8 cellular contexts compared by ENCODE assay signal in the genomic region with DNA sequence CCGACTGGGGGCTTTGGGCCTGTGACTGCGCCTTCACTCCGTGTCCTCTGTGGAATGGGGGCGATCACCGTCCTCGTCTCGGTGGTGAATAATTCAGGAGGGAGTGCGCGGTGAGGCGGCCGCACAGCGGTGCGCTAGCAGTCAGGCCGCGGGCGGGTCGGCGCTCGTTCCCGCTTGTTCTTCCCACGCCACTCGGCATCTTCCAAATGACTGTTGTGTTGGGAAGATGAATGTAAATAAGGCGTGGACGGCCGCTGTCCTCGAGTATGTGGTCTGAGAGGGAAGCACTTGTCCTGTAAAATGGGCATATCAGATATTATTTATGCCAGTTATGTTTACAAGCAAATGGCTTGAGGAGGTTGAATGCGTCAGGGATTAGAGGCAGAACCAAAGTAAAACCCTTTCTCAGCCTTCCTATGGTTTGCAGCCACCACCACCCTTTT. TPM values are rescaled to one million over a fixed set of nuclear protein-coding genes. Genes with fewer than 3 reads are reported as not detected.
DNase-seq lines count a peak whose midpoint lies in the region; ATAC-seq and TF ChIP-seq lines count a peak whose summit lies in the region.

No MANE protein-coding gene starts in this region.

- H3K27me3 ChIP-seq in HUES64 (ENCODE audit: insufficient read depth, low read length) (no peaks in the 10 kb centered on the region), lower lobe of right lung (ENCODE audit: low read depth) (no peaks in the 10 kb centered on the region), upper lobe of left lung (no peaks in the 10 kb centered on the region)

- peak; percentile 42 for ATAC-seq in GM21526 (IDR thresholded peaks at IDR 0.05; ENCODE audit: low FRiP score, unreplicated experiment)
- ATAC-seq in lower lobe of right lung, result peak; percentile 55 to 69
- peak; percentile 59 to 80 for ATAC-seq in upper lobe of left lung (ENCODE audit: low FRiP score in 2 of 2)

- WGBS in HUES64, result 5% methylated on average over 27 of the region's 27 CpGs
- 3 to 4% methylated on average over 27 of the region's 27 CpGs for WGBS in upper lobe of left lung, 2 donors

- no peaks in the 10 kb centered on the region; the same call in 1 of the 2 replicates for H3K4me1 ChIP-seq in HUES64 (ENCODE audit: insufficient read depth, low read length)
- H3K4me1 ChIP-seq in lower lobe of right lung, result peaks cover 22% of the 10 kb centered on the region
- H3K4me1 ChIP-seq in upper lobe of left lung, result peaks cover 18 to 42% (median 20%) of the 10 kb centered on the region in 4 donors

- DNase-seq in GM03348 (ENCODE audit: low spot score), result peak; percentile 55
- DNase-seq in cardiac fibroblast (ENCODE audit: low read depth in 2 of 2), result no peak
- peak; percentile 65 for DNase-seq in lower lobe of right lung
- peak; percentile 35 to 91 for DNase-seq in upper lobe of left lung
- DNase-seq in GM19240 (ENCODE audit: insufficient read length, low spot score), result no peak
- DNase-seq in H4 (ENCODE audit: low spot score), result no peak

- TF ChIP-seq CTCF in cardiac fibroblast (IDR thresholded peaks at IDR 0.05; ENCODE audit: low read depth, low read length) (no peak), lower lobe of right lung (IDR thresholded peaks at IDR 0.05) (no peak), upper lobe of left lung (IDR thresholded peaks at IDR 0.05) (peak in 1 of 6 experiments; percentile 3)

- intact Hi-C loops in lower lobe of right lung (cut with DNase I), result no loop called here

- H3K27ac ChIP-seq in HUES64 (ENCODE audit: low read depth, low read length) (peak overlapping the region; percentile 89), lower lobe of right lung (peak overlapping the region; percentile 92), upper lobe of left lung (peak overlapping the region; percentile 88 to 98 (median 94))

- peak overlapping the region; percentile 94 for H3K9ac ChIP-seq in HUES64 (ENCODE audit: low read depth, low read length)

- H3K36me3 ChIP-seq in HUES64 (ENCODE audit: insufficient read depth, low read length), result peaks cover 11% of the 10 kb centered on the region
- peaks cover 23% of the 10 kb centered on the region for H3K36me3 ChIP-seq in lower lobe of right lung
- peaks cover 0 to 18% (median 6%) of the 10 kb centered on the region in 4 donors for H3K36me3 ChIP-seq in upper lobe of left lung

- TF ChIP-seq EP300 in upper lobe of left lung (IDR thresholded peaks at IDR 0.05), result no peak

- H3K9me3 ChIP-seq in HUES64 (ENCODE audit: insufficient read depth, low read depth, low read length) (no peaks in the 10 kb centered on the region), lower lobe of right lung (no peaks in the 10 kb centered on the region), upper lobe of left lung (no peaks in the 10 kb centered on the region)

- H3K4me3 ChIP-seq in HUES64 (ENCODE audit: low read length), result peak overlapping the region; percentile 76
- H3K4me3 ChIP-seq in cardiac fibroblast (replicated peaks in 1 of 2; ENCODE audit: low read depth in 2 of 2, low read length in 2 of 2), result peak overlapping the region; percentile 94 to 98
- peak overlapping the region; percentile 95 for H3K4me3 ChIP-seq in lower lobe of right lung
- peak overlapping the region; percentile 32 to 97 (median 84) for H3K4me3 ChIP-seq in upper lobe of left lung

- no peak for TF ChIP-seq POLR2A in upper lobe of left lung (IDR thresholded peaks at IDR 0.05)

RNA-seq across cellular contexts. Expression of a gene that starts 0.6 kb away (rescaled TPM):
- polyA plus RNA-seq in HUES64 (2013, experiment 1 of 2), result 23.4 TPM
- polyA plus RNA-seq in HUES64 (2013, experiment 2 of 2), result 21.6 TPM
- total RNA-seq in lower lobe of right lung, result 63.6 TPM
- total RNA-seq in upper lobe of left lung, result 10 to 100 TPM; 24.1 to 63.7 (median 37.9) TPM
- total RNA-seq in H4 (2014; rRNA removed; shearing (Covaris generic)), result 40.7 and 43.5 TPM in 2 replicates

RNA-seq across cellular contexts. Expression of a gene that starts 53.9 kb away (rescaled TPM):
- polyA plus RNA-seq in HUES64 (2013, experiment 1 of 2), result not detected
- 0.13 TPM for polyA plus RNA-seq in HUES64 (2013, experiment 2 of 2)
- not detected for total RNA-seq in lower lobe of right lung
- total RNA-seq in upper lobe of left lung, result under 1 TPM in 2 of 6 donors, not detected in 4; 0.61 to 0.98 TPM
- 1.1 TPM in 1 of 2 replicates, not detected in the other for total RNA-seq in H4 (2014; rRNA removed; shearing (Covaris generic))

RNA-seq across cellular contexts. Expression of a gene that starts 55.9 kb away (rescaled TPM):
- polyA plus RNA-seq in HUES64 (2013, experiment 1 of 2), result 22.9 TPM
- 29.0 TPM for polyA plus RNA-seq in HUES64 (2013, experiment 2 of 2)
- total RNA-seq in lower lobe of right lung, result 68.5 TPM
- total RNA-seq in upper lobe of left lung, result 10 to 100 TPM; 26.2 to 68.8 (median 45.2) TPM
- total RNA-seq in H4 (2014; rRNA removed; shearing (Covaris generic)), result 29.1 and 32.0 TPM in 2 replicates

Comparison
In these comparisons a context has a peak if more than half of its experiments do, and no peak if none do; other contexts are left out.
1. DNase-seq: peak in GM03348 (single experiment), lower lobe of right lung (single experiment) and upper lobe of left lung (2 of 2); none in cardiac fibroblast (0 of 2), GM19240 (single experiment) and H4 (single experiment).
2. Peak in every context shown above with its lines, with median percentiles within 50 percentile points of each other: ATAC-seq, H3K27ac ChIP-seq and H3K4me3 ChIP-seq.